2 cellular contexts compared by ENCODE assay signal in genomic region chr21:39690454-39690853, GRCh38.
TF ChIP-seq lines count a peak whose summit lies in the region.

No MANE protein-coding gene starts in this region.

TF ChIP-seq in GM23338, 12 proteins besides CTCF, POLR2A, EP300 and RAD21 (continued from another document):
- TF ChIP-seq, protein P1, sequence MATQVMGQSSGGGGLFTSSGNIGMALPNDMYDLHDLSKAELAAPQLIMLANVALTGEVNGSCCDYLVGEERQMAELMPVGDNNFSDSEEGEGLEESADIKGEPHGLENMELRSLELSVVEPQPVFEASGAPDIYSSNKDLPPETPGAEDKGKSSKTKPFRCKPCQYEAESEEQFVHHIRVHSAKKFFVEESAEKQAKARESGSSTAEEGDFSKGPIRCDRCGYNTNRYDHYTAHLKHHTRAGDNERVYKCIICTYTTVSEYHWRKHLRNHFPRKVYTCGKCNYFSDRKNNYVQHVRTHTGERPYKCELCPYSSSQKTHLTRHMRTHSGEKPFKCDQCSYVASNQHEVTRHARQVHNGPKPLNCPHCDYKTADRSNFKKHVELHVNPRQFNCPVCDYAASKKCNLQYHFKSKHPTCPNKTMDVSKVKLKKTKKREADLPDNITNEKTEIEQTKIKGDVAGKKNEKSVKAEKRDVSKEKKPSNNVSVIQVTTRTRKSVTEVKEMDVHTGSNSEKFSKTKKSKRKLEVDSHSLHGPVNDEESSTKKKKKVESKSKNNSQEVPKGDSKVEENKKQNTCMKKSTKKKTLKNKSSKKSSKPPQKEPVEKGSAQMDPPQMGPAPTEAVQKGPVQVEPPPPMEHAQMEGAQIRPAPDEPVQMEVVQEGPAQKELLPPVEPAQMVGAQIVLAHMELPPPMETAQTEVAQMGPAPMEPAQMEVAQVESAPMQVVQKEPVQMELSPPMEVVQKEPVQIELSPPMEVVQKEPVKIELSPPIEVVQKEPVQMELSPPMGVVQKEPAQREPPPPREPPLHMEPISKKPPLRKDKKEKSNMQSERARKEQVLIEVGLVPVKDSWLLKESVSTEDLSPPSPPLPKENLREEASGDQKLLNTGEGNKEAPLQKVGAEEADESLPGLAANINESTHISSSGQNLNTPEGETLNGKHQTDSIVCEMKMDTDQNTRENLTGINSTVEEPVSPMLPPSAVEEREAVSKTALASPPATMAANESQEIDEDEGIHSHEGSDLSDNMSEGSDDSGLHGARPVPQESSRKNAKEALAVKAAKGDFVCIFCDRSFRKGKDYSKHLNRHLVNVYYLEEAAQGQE (IDR thresholded peaks at IDR 0.05; ENCODE audit: unreplicated experiment): no peak
- TF ChIP-seq, protein P2, sequence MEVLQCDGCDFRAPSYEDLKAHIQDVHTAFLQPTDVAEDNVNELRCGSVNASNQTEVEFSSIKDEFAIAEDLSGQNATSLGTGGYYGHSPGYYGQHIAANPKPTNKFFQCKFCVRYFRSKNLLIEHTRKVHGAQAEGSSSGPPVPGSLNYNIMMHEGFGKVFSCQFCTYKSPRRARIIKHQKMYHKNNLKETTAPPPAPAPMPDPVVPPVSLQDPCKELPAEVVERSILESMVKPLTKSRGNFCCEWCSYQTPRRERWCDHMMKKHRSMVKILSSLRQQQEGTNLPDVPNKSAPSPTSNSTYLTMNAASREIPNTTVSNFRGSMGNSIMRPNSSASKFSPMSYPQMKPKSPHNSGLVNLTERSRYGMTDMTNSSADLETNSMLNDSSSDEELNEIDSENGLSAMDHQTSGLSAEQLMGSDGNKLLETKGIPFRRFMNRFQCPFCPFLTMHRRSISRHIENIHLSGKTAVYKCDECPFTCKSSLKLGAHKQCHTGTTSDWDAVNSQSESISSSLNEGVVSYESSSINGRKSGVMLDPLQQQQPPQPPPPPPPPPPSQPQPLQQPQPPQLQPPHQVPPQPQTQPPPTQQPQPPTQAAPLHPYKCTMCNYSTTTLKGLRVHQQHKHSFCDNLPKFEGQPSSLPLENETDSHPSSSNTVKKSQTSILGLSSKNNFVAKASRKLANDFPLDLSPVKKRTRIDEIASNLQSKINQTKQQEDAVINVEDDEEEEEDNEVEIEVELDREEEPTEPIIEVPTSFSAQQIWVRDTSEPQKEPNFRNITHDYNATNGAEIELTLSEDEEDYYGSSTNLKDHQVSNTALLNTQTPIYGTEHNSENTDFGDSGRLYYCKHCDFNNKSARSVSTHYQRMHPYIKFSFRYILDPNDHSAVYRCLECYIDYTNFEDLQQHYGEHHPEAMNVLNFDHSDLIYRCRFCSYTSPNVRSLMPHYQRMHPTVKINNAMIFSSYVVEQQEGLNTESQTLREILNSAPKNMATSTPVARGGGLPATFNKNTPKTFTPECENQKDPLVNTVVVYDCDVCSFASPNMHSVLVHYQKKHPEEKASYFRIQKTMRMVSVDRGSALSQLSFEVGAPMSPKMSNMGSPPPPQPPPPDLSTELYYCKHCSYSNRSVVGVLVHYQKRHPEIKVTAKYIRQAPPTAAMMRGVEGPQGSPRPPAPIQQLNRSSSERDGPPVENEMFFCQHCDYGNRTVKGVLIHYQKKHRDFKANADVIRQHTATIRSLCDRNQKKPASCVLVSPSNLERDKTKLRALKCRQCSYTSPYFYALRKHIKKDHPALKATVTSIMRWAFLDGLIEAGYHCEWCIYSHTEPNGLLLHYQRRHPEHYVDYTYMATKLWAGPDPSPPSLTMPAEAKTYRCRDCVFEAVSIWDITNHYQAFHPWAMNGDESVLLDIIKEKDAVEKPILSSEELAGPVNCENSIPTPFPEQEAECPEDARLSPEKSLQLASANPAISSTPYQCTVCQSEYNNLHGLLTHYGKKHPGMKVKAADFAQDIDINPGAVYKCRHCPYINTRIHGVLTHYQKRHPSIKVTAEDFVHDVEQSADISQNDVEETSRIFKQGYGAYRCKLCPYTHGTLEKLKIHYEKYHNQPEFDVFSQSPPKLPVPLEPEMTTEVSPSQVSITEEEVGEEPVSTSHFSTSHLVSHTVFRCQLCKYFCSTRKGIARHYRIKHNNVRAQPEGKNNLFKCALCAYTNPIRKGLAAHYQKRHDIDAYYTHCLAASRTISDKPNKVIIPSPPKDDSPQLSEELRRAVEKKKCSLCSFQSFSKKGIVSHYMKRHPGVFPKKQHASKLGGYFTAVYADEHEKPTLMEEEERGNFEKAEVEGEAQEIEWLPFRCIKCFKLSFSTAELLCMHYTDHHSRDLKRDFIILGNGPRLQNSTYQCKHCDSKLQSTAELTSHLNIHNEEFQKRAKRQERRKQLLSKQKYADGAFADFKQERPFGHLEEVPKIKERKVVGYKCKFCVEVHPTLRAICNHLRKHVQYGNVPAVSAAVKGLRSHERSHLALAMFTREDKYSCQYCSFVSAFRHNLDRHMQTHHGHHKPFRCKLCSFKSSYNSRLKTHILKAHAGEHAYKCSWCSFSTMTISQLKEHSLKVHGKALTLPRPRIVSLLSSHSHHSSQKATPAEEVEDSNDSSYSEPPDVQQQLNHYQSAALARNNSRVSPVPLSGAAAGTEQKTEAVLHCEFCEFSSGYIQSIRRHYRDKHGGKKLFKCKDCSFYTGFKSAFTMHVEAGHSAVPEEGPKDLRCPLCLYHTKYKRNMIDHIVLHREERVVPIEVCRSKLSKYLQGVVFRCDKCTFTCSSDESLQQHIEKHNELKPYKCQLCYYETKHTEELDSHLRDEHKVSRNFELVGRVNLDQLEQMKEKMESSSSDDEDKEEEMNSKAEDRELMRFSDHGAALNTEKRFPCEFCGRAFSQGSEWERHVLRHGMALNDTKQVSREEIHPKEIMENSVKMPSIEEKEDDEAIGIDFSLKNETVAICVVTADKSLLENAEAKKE (CRISPR knock-in tag; IDR thresholded peaks at IDR 0.05): no peak
- TF ChIP-seq EZH2 (IDR thresholded peaks at IDR 0.05; ENCODE audit: low read depth, unreplicated experiment) (no peak), ZNF114 (CRISPR knock-in tag; IDR thresholded peaks at IDR 0.05) (no peak), ETS1 (IDR thresholded peaks at IDR 0.05) (no peak), EZH2phosphoT487 (IDR thresholded peaks at IDR 0.05; ENCODE audit: unreplicated experiment) (no peak), STAT1 (IDR thresholded peaks at IDR 0.05; ENCODE audit: unreplicated experiment) (no peak), JUNB (IDR thresholded peaks at IDR 0.05; ENCODE audit: unreplicated experiment) (no peak), POLR2AphosphoS5 (IDR thresholded peaks at IDR 0.05; ENCODE audit: low read depth) (no peak), ZNF331 (CRISPR knock-in tag; IDR thresholded peaks at IDR 0.05; ENCODE audit: low read depth) (no peak), CREB1 (CRISPR knock-in tag; IDR thresholded peaks at IDR 0.05; ENCODE audit: low read depth) (no peak)

TF ChIP-seq in H1, 55 proteins besides CTCF, POLR2A, EP300 and RAD21 (continued from another document):
- no peak for TF ChIP-seq CHD7 (IDR thresholded peaks at IDR 0.05; ENCODE audit: insufficient replicate concordance, low read length)
- no peak for TF ChIP-seq BCL11A (IDR thresholded peaks at IDR 0.05; ENCODE audit: low read depth in 2 of 2, low read length in 2 of 2)
- no peak for TF ChIP-seq NRF1 (IDR thresholded peaks at IDR 0.05; ENCODE audit: low read depth, low read length)
- no peak for TF ChIP-seq USF2 (IDR thresholded peaks at IDR 0.05; ENCODE audit: low read length)
- no peak for TF ChIP-seq E2F6 (IDR thresholded peaks at IDR 0.05)
- TF ChIP-seq SUZ12 (IDR thresholded peaks at IDR 0.05; ENCODE audit: low read length): no peak
- no peak for TF ChIP-seq POLR2AphosphoS5 (IDR thresholded peaks at IDR 0.05; ENCODE audit: low read depth, low read length)
- TF ChIP-seq KDM4A (IDR thresholded peaks at IDR 0.05; ENCODE audit: low read depth, low read length, severe bottlenecking): no peak
- TF ChIP-seq TAF1 (IDR thresholded peaks at IDR 0.05; ENCODE audit: low read depth, low read length): no peak
